In genomic region chr3:151259664-151260063, GRCh38 we compare ENCODE assay signal across 16 cellular contexts. TPM values are rescaled to one million over a fixed set of nuclear protein-coding genes. Genes with fewer than 3 reads are reported as not detected.
DNase-seq lines count a peak whose midpoint lies in the region; ATAC-seq, FAIRE-seq and TF ChIP-seq lines count a peak whose summit lies in the region.
"Had no signal": no experiment of that assay in that cellular context is flagged by ENCODE, and none has a peak within 500 bp of the region (broad histone marks: within the 10 kb centered on the region; RNA-seq: fewer than 3 reads in every experiment).

No MANE protein-coding gene starts in this region.

- H3K9me3 Mint-ChIP-seq in endodermal cell, result no peaks in the 10 kb centered on the region
- H3K9me3 Mint-ChIP-seq: CD8-positive, alpha-beta T cell had no signal

- no peak overlapping the region for H3K27ac Mint-ChIP-seq in endodermal cell
- H3K27ac Mint-ChIP-seq: CD8-positive, alpha-beta T cell had no signal

- 63 to 86% methylated on average over 1 to 3 of the region's 3 CpGs for WGBS in endodermal cell (ENCODE audit: insufficient coverage in 1 of 2, insufficient read length in 1 of 2), 2 experiments
- 63 to 74% methylated on average over 3 of the region's 3 CpGs for WGBS in pancreas, 2 donors

- intact Hi-C loops in pancreas (cut with DNase I) (no loop called here), vagina (cut with DNase I) (no loop called here)

- H3K27me3 ChIP-seq in endodermal cell (ENCODE audit: control insufficient read depth, insufficient read depth, low read length, poor library complexity, severe bottlenecking), result no peaks in the 10 kb centered on the region
- no peaks in the 10 kb centered on the region for H3K27me3 ChIP-seq in pancreas
- no peaks in the 10 kb centered on the region for H3K27me3 ChIP-seq in vagina

- H3K36me3 Mint-ChIP-seq in endodermal cell (ENCODE audit: low read depth), result no peaks in the 10 kb centered on the region
- H3K36me3 Mint-ChIP-seq: CD8-positive, alpha-beta T cell had no signal

- H3K9me3 ChIP-seq in endodermal cell (ENCODE audit: control insufficient read depth, low read length) (no peaks in the 10 kb centered on the region), pancreas (no peaks in the 10 kb centered on the region), vagina (no peaks in the 10 kb centered on the region)

- ATAC-seq in pancreas (no peak), GM21529 (IDR thresholded peaks at IDR 0.05; ENCODE audit: unreplicated experiment) (no peak)
- ATAC-seq: CD8-positive, alpha-beta T cell; K562 had no signal

- H3K36me3 ChIP-seq in endodermal cell (ENCODE audit: control insufficient read depth, insufficient read depth, low read length), result no peaks in the 10 kb centered on the region
- no peaks in the 10 kb centered on the region for H3K36me3 ChIP-seq in pancreas
- H3K36me3 ChIP-seq in vagina, result no peaks in the 10 kb centered on the region

- FAIRE-seq in pancreas (lab: Jason Lieb, UNC), result peak; percentile 41
- FAIRE-seq: K562 had no signal

- no peaks in the 10 kb centered on the region for H3K27me3 Mint-ChIP-seq in endodermal cell (ENCODE audit: insufficient read depth)

- DNase-seq in endodermal cell, result no peak
- DNase-seq in fibroblast of villous mesenchyme (ENCODE audit: low read depth), result peak; percentile 79
- DNase-seq in pancreas, result no peak
- no peak for DNase-seq in vagina (ENCODE audit: extremely low spot score in 2 of 2)
- no peak for DNase-seq in RKO (ENCODE audit: low spot score)
- DNase-seq in NCI-H1092 treated with DMSO at 0.1 percent for 48 hours (lab: John Stamatoyannopoulos, UW), result no peak
- DNase-seq: CD8-positive, alpha-beta T cell; NCI-H1436; NCI-H2029 treated with DMSO at 0.1 percent for 48 hours; NCI-H510A; NCI-H82; PC-9 had no signal

- peaks cover 13% of the 10 kb centered on the region for H3K4me1 Mint-ChIP-seq in endodermal cell

- H3K4me1 ChIP-seq in endodermal cell (ENCODE audit: control insufficient read depth, insufficient read depth, low read length) (peaks cover 5% of the 10 kb centered on the region), pancreas (peaks cover 11 to 13% (median 13%) of the 10 kb centered on the region in 3 donors), vagina (peaks cover 6% of the 10 kb centered on the region)

- TF ChIP-seq CTCF in endodermal cell (conservative IDR thresholded peaks at IDR 0.05) (no peak), fibroblast of villous mesenchyme (IDR thresholded peaks at IDR 0.05; ENCODE audit: insufficient read depth, low read depth, low read length) (no peak), pancreas (IDR thresholded peaks at IDR 0.05) (no peak), vagina (IDR thresholded peaks at IDR 0.05) (no peak)

- H3K4me3 Mint-ChIP-seq in endodermal cell, result no peak overlapping the region
- H3K4me3 Mint-ChIP-seq: CD8-positive, alpha-beta T cell had no signal

- peak overlapping the region; percentile 1 for H3K4me3 ChIP-seq in endodermal cell (ENCODE audit: low read length)
- no peak overlapping the region for H3K4me3 ChIP-seq in fibroblast of villous mesenchyme (ENCODE audit: low read depth, low read length)
- no peak overlapping the region for H3K4me3 ChIP-seq in pancreas
- H3K4me3 ChIP-seq in vagina, result no peak overlapping the region
- H3K4me3 ChIP-seq: K562, PC-9 had no signal

- H3K9ac ChIP-seq in endodermal cell (ENCODE audit: extremely low read depth, low read length, poor library complexity, severe bottlenecking), result no peak overlapping the region

- no peak for TF ChIP-seq POLR2A in vagina (IDR thresholded peaks at IDR 0.05)

- H3K27ac ChIP-seq in endodermal cell (ENCODE audit: low read depth, low read length) (no peak overlapping the region), pancreas (no peak overlapping the region), vagina (peak overlapping the region; percentile 24)
- H3K27ac ChIP-seq: PC-9 had no signal

RNA-seq across cellular contexts. Expression of gene P2RY14, which starts 18.7 kb away (rescaled TPM):
- total RNA-seq in endodermal cell, result not detected
- not detected for polyA plus RNA-seq in endodermal cell (2013, experiment 1 of 2)
- not detected for polyA plus RNA-seq in endodermal cell (2013, experiment 2 of 2)
- total RNA-seq in fibroblast of villous mesenchyme, result not detected in 2 replicates
- under 1 TPM; 0.08 to 0.38 (median 0.11) TPM for total RNA-seq in pancreas
- under 1 TPM; 0.08 to 0.47 TPM for polyA plus RNA-seq in pancreas
- 0.49 TPM for total RNA-seq in vagina
- total RNA-seq: H4, K562, PC-9 had no signal
- polyA plus RNA-seq: BJ, K562 had no signal

RNA-seq across cellular contexts. Expression of gene GPR171, which starts 56.6 kb away (rescaled TPM):
- total RNA-seq in endodermal cell (not detected), fibroblast of villous mesenchyme (not detected in 2 replicates), pancreas (under 1 TPM in 4 of 6 donors, not detected in 2; 0.13 to 0.92 (median 0.27) TPM), vagina (5.4 TPM)
- not detected for polyA plus RNA-seq in endodermal cell (2013, experiment 1 of 2)
- polyA plus RNA-seq in endodermal cell (2013, experiment 2 of 2), result not detected
- under 1 TPM; 0.12 to 0.15 TPM for polyA plus RNA-seq in pancreas
- total RNA-seq: H4, K562, PC-9 had no signal
- polyA plus RNA-seq: BJ, K562 had no signal

RNA-seq across cellular contexts. Expression of gene GPR87, which starts 57.0 kb away (rescaled TPM):
- not detected for total RNA-seq in endodermal cell
- polyA plus RNA-seq in endodermal cell (2013, experiment 1 of 2), result 0.14 TPM
- polyA plus RNA-seq in endodermal cell (2013, experiment 2 of 2), result 0.29 TPM
- total RNA-seq in fibroblast of villous mesenchyme, result 0.43 TPM in 1 of 2 replicates, not detected in the other
- not detected for total RNA-seq in pancreas
- polyA plus RNA-seq in pancreas, result not detected
- total RNA-seq in vagina, result 12.3 TPM
- total RNA-seq: CD8-positive, alpha-beta T cell; H4; K562 had no signal
- polyA plus RNA-seq: BJ, K562 had no signal
